In genomic region chr6:20978176-20978614, GRCh38 we compare ENCODE assay signal across 9 cellular contexts.
DNase-seq lines count a peak whose midpoint lies in the region; ATAC-seq and TF ChIP-seq lines count a peak whose summit lies in the region.
"Had no signal": no experiment of that assay in that cellular context is flagged by ENCODE, and none has a peak within 500 bp of the region (broad histone marks: within the 10 kb centered on the region; RNA-seq: fewer than 3 reads in every experiment).

No MANE protein-coding gene starts in this region.

- no peaks in the 10 kb centered on the region for H3K9me3 ChIP-seq in mucosa of descending colon

- H3K4me1 Mint-ChIP-seq in activated B cell treated with CpG ODN at 0.5 μM for 24 hours = peaks cover 7% of the 10 kb centered on the region

- intact Hi-C loops in activated B cell treated with CpG ODN at 0.5 μM for 24 hours (cut with micrococcal nuclease) (no loop called here), left cardiac atrium (cut with DNase I) (no loop called here), mucosa of descending colon (cut with DNase I, micrococcal nuclease) (no loop called here)

- no peak overlapping the region for H3K4me3 ChIP-seq in AG04449 (ENCODE audit: low read depth, low read length)
- no peak overlapping the region for H3K4me3 ChIP-seq in mucosa of descending colon

- no peak overlapping the region for H3K27ac Mint-ChIP-seq in activated B cell treated with CpG ODN at 0.5 μM for 24 hours

- H3K36me3 ChIP-seq in mucosa of descending colon (ENCODE audit: low read depth) = no peaks in the 10 kb centered on the region

- DNase-seq in AG04449 (ENCODE audit: low read depth, low spot score) (peak; percentile 14), activated B cell treated with CpG ODN at 0.5 μM for 24 hours (no peak), left cardiac atrium (no peak), globus pallidus (ENCODE audit: low spot score) (no peak), mucosa of descending colon (no peak), midbrain (lab: John Stamatoyannopoulos, UW) (no peak)
- DNase-seq: left colon had no signal

- ATAC-seq in GM18868 (IDR thresholded peaks at IDR 0.05; ENCODE audit: unreplicated experiment) = peak; percentile 94
- peak; percentile 93 for ATAC-seq in HG02870 (IDR thresholded peaks at IDR 0.05; ENCODE audit: unreplicated experiment)
- ATAC-seq in activated B cell treated with CpG ODN at 0.5 μM for 24 hours (ENCODE audit: low read depth) = peak; percentile 10
- ATAC-seq in left cardiac atrium = no peak
- no peak for ATAC-seq in mucosa of descending colon
- ATAC-seq: left colon had no signal

- H3K9me3 Mint-ChIP-seq in activated B cell treated with CpG ODN at 0.5 μM for 24 hours = no peaks in the 10 kb centered on the region

- no peaks in the 10 kb centered on the region for H3K4me1 ChIP-seq in mucosa of descending colon (ENCODE audit: low read depth)

- no peak overlapping the region for H3K4me3 Mint-ChIP-seq in activated B cell treated with CpG ODN at 0.5 μM for 24 hours

- peaks cover 4% of the 10 kb centered on the region for H3K36me3 Mint-ChIP-seq in activated B cell treated with CpG ODN at 0.5 μM for 24 hours (ENCODE audit: low read depth)

- H3K27me3 Mint-ChIP-seq in activated B cell treated with CpG ODN at 0.5 μM for 24 hours = no peaks in the 10 kb centered on the region

- CTCF ChIA-PET in AG04449 (lab: Yijun Ruan, JAX) (no interaction called here), activated B cell treated with CpG ODN at 0.5 μM for 24 hours (lab: Charles Lee) (no interaction called here)

- TF ChIP-seq CTCF in AG04449 (IDR thresholded peaks at IDR 0.05; ENCODE audit: insufficient read depth, low read length, missing control alignments) (no peak), activated B cell treated with CpG ODN at 0.5 μM for 24 hours (IDR thresholded peaks at IDR 0.05) (no peak), mucosa of descending colon (IDR thresholded peaks at IDR 0.05) (no peak)

- POLR2A ChIA-PET in AG04449 (lab: Yijun Ruan, JAX) = interaction anchor here (0.7 kb wide), 1 partner anchor 467 kb away, joined by 3 read pairs; no protein-coding TSS in a partner anchor
- POLR2A ChIA-PET in activated B cell treated with CpG ODN at 0.5 μM for 24 hours (lab: Charles Lee) = no interaction called here

Comparison
In these comparisons a context has a peak if more than half of its experiments do, and no peak if none do; other contexts are left out.
1. ATAC-seq: peak in GM18868 (single experiment), HG02870 (single experiment) and activated B cell treated with CpG ODN at 0.5 μM for 24 hours (single experiment); none in left cardiac atrium (0 of 2) and mucosa of descending colon (single experiment).